7 cellular contexts compared by ENCODE assay signal in the genomic region with DNA sequence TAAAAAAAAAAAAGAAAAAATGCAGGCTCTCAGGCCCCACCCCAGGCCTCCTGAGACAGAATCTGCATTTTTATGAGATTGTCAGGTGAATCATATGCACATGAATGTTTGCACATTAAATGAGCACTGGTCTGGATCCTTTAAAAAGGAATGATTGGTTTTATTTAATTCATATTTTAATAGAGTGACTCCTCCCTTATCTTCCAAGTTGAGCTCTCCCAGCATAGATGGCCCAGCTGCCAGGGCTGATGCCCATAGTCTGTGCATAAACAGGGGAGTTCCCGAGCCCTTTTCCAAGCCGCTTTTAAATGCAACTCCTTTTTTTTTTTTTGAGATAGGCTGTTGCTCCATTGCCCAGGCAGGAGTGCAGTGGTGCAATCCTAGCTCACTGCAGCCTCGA.
"Had no signal": no experiment of that assay in that cellular context is flagged by ENCODE, and none has a peak within 500 bp of the region (broad histone marks: within the 10 kb centered on the region; RNA-seq: fewer than 3 reads in every experiment).

No MANE protein-coding gene starts in this region.

- H3K4me3 ChIP-seq: GM23248, K562 had no signal

- H3K27ac ChIP-seq: GM23248 had no signal

- DNase-seq: GM23248, GOT3, H7, HCEC 1CT, IMR-90, KG1 had no signal
